10 cellular contexts compared by ENCODE assay signal in genomic region chr21:26800455-26801454, GRCh38. TPM values are rescaled to one million over a fixed set of nuclear protein-coding genes. Genes with fewer than 3 reads are reported as not detected.
DNase-seq lines count a peak whose midpoint lies in the region; FAIRE-seq and TF ChIP-seq lines count a peak whose summit lies in the region.
"Had no signal": no experiment of that assay in that cellular context is flagged by ENCODE, and none has a peak within 500 bp of the region (broad histone marks: within the 10 kb centered on the region; RNA-seq: fewer than 3 reads in every experiment).

No MANE protein-coding gene starts in this region.

- H3K36me3 ChIP-seq in HEK293 (ENCODE audit: control insufficient read depth in 2 of 2, insufficient read depth in 1 of 2, low read length in 2 of 2): no peaks in the 10 kb centered on the region
- no peaks in the 10 kb centered on the region for H3K36me3 ChIP-seq in suprapubic skin

- H3K9me3 ChIP-seq in HEK293 (ENCODE audit: control insufficient read depth, insufficient read depth, low read depth, low read length) (no peaks in the 10 kb centered on the region), suprapubic skin (no peaks in the 10 kb centered on the region)

- H3K27ac ChIP-seq in HEK293 (ENCODE audit: extremely low read depth, low read depth, low read length): peak overlapping the region; percentile 68
- H3K27ac ChIP-seq in dorsolateral prefrontal cortex: peak overlapping the region in 41 of 59 donors; percentile 1 to 75 (median 47)
- peak overlapping the region; percentile 50 for H3K27ac ChIP-seq in suprapubic skin

- TF ChIP-seq POLR2A in suprapubic skin (IDR thresholded peaks at IDR 0.05): no peak

- 62% methylated on average over 11 of the region's 11 CpGs for WGBS in suprapubic skin

- H3K4me1 ChIP-seq in HEK293 (ENCODE audit: control insufficient read depth, insufficient read depth, low read length) (peaks cover 29% of the 10 kb centered on the region), suprapubic skin (no peaks in the 10 kb centered on the region)

- no peak for TF ChIP-seq EP300 in suprapubic skin (IDR thresholded peaks at IDR 0.05)

- no peaks in the 10 kb centered on the region for H3K27me3 ChIP-seq in dorsolateral prefrontal cortex
- no peaks in the 10 kb centered on the region for H3K27me3 ChIP-seq in suprapubic skin

- no peak for FAIRE-seq in frontal cortex (lab: Jason Lieb, UNC)
- FAIRE-seq: bronchial epithelial cell had no signal

- intact Hi-C loops in dorsolateral prefrontal cortex (cut with DNase I): no loop called here

- POLR2A ChIA-PET in HEK293 (lab: Yijun Ruan, JAX): interaction anchor here (0.9 to 1.2 kb wide), 2 partner anchors 44 kb away, joined by 3 to 9 read pairs; partner anchors contain the start of gene ADAMTS1

- TF ChIP-seq CTCF in HEK293 (tag by site-specific recombination; IDR thresholded peaks at IDR 0.05): no peak
- TF ChIP-seq CTCF in dorsolateral prefrontal cortex (IDR thresholded peaks at IDR 0.05 in 54 of 56, conservative IDR thresholded peaks at IDR 0.05 in 2 of 56; ENCODE audit: low read depth in 1 of 56, partially characterized antibody in 56 of 56): no peak
- TF ChIP-seq CTCF in suprapubic skin (IDR thresholded peaks at IDR 0.05): no peak

- DNase-seq in dorsolateral prefrontal cortex (no peak), medulla oblongata (ENCODE audit: extremely low spot score) (peak; percentile 14), suprapubic skin (ENCODE audit: low spot score in 2 of 2) (no peak), NCI-H2081 (lab: John Stamatoyannopoulos, UW) (no peak), frontal cortex (ENCODE audit: low spot score in 2 of 2) (no peak), pons (ENCODE audit: low spot score) (no peak), hippocampal formation (lab: John Stamatoyannopoulos, UW) (no peak)
- DNase-seq: NCI-H82 had no signal

- H3K4me3 ChIP-seq in HEK293 (ENCODE audit: low read depth, low read length) (no peak overlapping the region), dorsolateral prefrontal cortex (peak overlapping the region in 12 of 59 donors; percentile 1 to 25 (median 13)), suprapubic skin (no peak overlapping the region)

- CTCF ChIA-PET in HEK293 (lab: Yijun Ruan, JAX): interaction anchor here (0.7 to 1.7 kb wide), 3 partner anchors 13 to 900 kb away, joined by 3 to 9 read pairs (median 3); no protein-coding TSS in a partner anchor

TF ChIP-seq in HEK293, 187 proteins besides CTCF, POLR2A, EP300 and RAD21:
- no peak for TF ChIP-seq ZNF704 (tag by site-specific recombination; IDR thresholded peaks at IDR 0.05)
- no peak for TF ChIP-seq ZNF529 (tag by site-specific recombination; IDR thresholded peaks at IDR 0.05; ENCODE audit: insufficient replicate concordance)
- TF ChIP-seq PATZ1 (tag by site-specific recombination; IDR thresholded peaks at IDR 0.05): no peak
- no peak for TF ChIP-seq ZNF140 (tag by site-specific recombination; IDR thresholded peaks at IDR 0.05)
- no peak for TF ChIP-seq ZNF624 (tag by site-specific recombination; IDR thresholded peaks at IDR 0.05)
- TF ChIP-seq ZNF514 (tag by site-specific recombination; IDR thresholded peaks at IDR 0.05): no peak
- TF ChIP-seq ZBTB7A (tag by site-specific recombination; IDR thresholded peaks at IDR 0.05; ENCODE audit: low read depth): no peak
- no peak for TF ChIP-seq RBAK (tag by site-specific recombination; IDR thresholded peaks at IDR 0.05)
- TF ChIP-seq ZIC2 (tag by site-specific recombination; IDR thresholded peaks at IDR 0.05): no peak
- TF ChIP-seq ZNF645 (tag by site-specific recombination; IDR thresholded peaks at IDR 0.05): no peak
- TF ChIP-seq ZNF521 (tag by site-specific recombination; IDR thresholded peaks at IDR 0.05): no peak

RNA-seq across cellular contexts. Expression of gene ADAMTS1, which starts 44.5 kb away (rescaled TPM):
- total RNA-seq in dorsolateral prefrontal cortex (100 to 1,000 TPM in 3 of 120 experiments, 10 to 100 TPM in 117; 11.7 to 160 (median 37.6) TPM), suprapubic skin (10 to 100 TPM; 21.2 to 29.2 (median 22.5) TPM), frontal cortex (2.0 TPM)
